In the genomic region with DNA sequence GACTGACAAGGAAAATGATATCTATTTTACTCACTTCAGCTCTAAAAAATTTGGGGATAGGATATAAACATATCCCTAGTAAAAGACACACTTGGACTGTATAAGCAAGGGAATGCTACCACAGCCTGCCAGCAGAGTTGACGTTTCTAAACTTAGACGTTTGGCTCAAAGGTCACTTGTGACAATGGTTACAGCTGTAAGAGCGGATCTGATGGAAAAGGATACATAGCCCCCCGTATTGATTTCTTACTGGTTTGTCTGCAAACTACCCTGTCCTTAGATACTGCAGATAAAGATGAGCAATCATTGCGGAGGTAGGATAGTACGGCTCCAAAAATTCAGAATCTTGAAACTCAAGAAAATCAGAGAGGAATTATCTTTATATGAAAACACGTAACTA, we compare ENCODE assay signal across 1 cellular context.
TF ChIP-seq lines count a peak whose summit lies in the region.

No MANE protein-coding gene starts in this region.

TF ChIP-seq in HepG2, 621 proteins besides CTCF, POLR2A, EP300 and RAD21 (continued from another document and continues in another):
- TF ChIP-seq, protein P1, sequence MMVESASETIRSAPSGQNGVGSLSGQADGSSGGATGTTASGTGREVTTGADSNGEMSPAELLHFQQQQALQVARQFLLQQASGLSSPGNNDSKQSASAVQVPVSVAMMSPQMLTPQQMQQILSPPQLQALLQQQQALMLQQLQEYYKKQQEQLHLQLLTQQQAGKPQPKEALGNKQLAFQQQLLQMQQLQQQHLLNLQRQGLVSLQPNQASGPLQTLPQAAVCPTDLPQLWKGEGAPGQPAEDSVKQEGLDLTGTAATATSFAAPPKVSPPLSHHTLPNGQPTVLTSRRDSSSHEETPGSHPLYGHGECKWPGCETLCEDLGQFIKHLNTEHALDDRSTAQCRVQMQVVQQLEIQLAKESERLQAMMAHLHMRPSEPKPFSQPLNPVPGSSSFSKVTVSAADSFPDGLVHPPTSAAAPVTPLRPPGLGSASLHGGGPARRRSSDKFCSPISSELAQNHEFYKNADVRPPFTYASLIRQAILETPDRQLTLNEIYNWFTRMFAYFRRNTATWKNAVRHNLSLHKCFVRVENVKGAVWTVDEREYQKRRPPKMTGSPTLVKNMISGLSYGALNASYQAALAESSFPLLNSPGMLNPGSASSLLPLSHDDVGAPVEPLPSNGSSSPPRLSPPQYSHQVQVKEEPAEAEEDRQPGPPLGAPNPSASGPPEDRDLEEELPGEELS (CRISPR knock-in tag; IDR thresholded peaks at IDR 0.05), result peak; percentile 39; the same call in 1 of the 2 replicates
- TF ChIP-seq, protein P2, sequence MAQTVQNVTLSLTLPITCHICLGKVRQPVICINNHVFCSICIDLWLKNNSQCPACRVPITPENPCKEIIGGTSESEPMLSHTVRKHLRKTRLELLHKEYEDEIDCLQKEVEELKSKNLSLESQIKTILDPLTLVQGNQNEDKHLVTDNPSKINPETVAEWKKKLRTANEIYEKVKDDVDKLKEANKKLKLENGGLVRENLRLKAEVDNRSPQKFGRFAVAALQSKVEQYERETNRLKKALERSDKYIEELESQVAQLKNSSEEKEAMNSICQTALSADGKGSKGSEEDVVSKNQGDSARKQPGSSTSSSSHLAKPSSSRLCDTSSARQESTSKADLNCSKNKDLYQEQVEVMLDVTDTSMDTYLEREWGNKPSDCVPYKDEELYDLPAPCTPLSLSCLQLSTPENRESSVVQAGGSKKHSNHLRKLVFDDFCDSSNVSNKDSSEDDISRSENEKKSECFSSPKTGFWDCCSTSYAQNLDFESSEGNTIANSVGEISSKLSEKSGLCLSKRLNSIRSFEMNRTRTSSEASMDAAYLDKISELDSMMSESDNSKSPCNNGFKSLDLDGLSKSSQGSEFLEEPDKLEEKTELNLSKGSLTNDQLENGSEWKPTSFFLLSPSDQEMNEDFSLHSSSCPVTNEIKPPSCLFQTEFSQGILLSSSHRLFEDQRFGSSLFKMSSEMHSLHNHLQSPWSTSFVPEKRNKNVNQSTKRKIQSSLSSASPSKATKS (CRISPR knock-in tag; IDR thresholded peaks at IDR 0.05), result no peak
- TF ChIP-seq, protein P3, sequence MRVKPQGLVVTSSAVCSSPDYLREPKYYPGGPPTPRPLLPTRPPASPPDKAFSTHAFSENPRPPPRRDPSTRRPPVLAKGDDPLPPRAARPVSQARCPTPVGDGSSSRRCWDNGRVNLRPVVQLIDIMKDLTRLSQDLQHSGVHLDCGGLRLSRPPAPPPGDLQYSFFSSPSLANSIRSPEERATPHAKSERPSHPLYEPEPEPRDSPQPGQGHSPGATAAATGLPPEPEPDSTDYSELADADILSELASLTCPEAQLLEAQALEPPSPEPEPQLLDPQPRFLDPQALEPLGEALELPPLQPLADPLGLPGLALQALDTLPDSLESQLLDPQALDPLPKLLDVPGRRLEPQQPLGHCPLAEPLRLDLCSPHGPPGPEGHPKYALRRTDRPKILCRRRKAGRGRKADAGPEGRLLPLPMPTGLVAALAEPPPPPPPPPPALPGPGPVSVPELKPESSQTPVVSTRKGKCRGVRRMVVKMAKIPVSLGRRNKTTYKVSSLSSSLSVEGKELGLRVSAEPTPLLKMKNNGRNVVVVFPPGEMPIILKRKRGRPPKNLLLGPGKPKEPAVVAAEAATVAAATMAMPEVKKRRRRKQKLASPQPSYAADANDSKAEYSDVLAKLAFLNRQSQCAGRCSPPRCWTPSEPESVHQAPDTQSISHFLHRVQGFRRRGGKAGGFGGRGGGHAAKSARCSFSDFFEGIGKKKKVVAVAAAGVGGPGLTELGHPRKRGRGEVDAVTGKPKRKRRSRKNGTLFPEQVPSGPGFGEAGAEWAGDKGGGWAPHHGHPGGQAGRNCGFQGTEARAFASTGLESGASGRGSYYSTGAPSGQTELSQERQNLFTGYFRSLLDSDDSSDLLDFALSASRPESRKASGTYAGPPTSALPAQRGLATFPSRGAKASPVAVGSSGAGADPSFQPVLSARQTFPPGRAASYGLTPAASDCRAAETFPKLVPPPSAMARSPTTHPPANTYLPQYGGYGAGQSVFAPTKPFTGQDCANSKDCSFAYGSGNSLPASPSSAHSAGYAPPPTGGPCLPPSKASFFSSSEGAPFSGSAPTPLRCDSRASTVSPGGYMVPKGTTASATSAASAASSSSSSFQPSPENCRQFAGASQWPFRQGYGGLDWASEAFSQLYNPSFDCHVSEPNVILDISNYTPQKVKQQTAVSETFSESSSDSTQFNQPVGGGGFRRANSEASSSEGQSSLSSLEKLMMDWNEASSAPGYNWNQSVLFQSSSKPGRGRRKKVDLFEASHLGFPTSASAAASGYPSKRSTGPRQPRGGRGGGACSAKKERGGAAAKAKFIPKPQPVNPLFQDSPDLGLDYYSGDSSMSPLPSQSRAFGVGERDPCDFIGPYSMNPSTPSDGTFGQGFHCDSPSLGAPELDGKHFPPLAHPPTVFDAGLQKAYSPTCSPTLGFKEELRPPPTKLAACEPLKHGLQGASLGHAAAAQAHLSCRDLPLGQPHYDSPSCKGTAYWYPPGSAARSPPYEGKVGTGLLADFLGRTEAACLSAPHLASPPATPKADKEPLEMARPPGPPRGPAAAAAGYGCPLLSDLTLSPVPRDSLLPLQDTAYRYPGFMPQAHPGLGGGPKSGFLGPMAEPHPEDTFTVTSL (CRISPR knock-in tag; IDR thresholded peaks at IDR 0.05; ENCODE audit: borderline replicate concordance), result peak; percentile 87
- TF ChIP-seq PAF1 (CRISPR knock-in tag; IDR thresholded peaks at IDR 0.05) (no peak), BCL6 (CRISPR knock-in tag; IDR thresholded peaks at IDR 0.05) (peak; percentile 69), SAP130 (CRISPR knock-in tag; IDR thresholded peaks at IDR 0.05; ENCODE audit: low read depth) (peak; percentile 78), CEBPG (CRISPR knock-in tag; IDR thresholded peaks at IDR 0.05) (no peak), ZNF607 (CRISPR knock-in tag; IDR thresholded peaks at IDR 0.05; ENCODE audit: borderline replicate concordance) (no peak), ASH2L (IDR thresholded peaks at IDR 0.05; ENCODE audit: insufficient read length, low read depth, low read length) (peak; percentile 65), ZNF772 (CRISPR knock-in tag; IDR thresholded peaks at IDR 0.05) (0 out of 2 replicates have a peak, but pooled peaks have one; percentile 52), ZNF441 (CRISPR knock-in tag; IDR thresholded peaks at IDR 0.05; ENCODE audit: borderline replicate concordance) (peak; percentile 60; the same call in 1 of the 2 replicates), CREB1 (IDR thresholded peaks at IDR 0.05) (no peak), CREB1 (CRISPR knock-in tag; IDR thresholded peaks at IDR 0.05) (peak; percentile 75), TCF7 (IDR thresholded peaks at IDR 0.05; ENCODE audit: low read depth) (peak; percentile 22; the same call in 1 of the 2 replicates), SOX6 (IDR thresholded peaks at IDR 0.05) (no peak), SOX6 (CRISPR knock-in tag; IDR thresholded peaks at IDR 0.05) (peak; percentile 99), HDAC2 (CRISPR knock-in tag; IDR thresholded peaks at IDR 0.05) (peak; percentile 57; the same call in 1 of the 2 replicates), SALL2 (CRISPR knock-in tag; IDR thresholded peaks at IDR 0.05) (no peak), HOXD1 (CRISPR knock-in tag; IDR thresholded peaks at IDR 0.05) (no peak), TBX2 (CRISPR knock-in tag; IDR thresholded peaks at IDR 0.05; ENCODE audit: borderline replicate concordance) (peak; percentile 26; the same call in 1 of the 2 replicates), ZNF614 (CRISPR knock-in tag; IDR thresholded peaks at IDR 0.05; ENCODE audit: borderline replicate concordance) (peak; percentile 48; the same call in 1 of the 2 replicates), JARID2 (CRISPR knock-in tag; IDR thresholded peaks at IDR 0.05; ENCODE audit: insufficient replicate concordance) (no peak), ZNF329 (CRISPR knock-in tag; IDR thresholded peaks at IDR 0.05; ENCODE audit: low read depth) (no peak), FOSL2 (CRISPR knock-in tag; IDR thresholded peaks at IDR 0.05) (peak; percentile 35; the same call in 1 of the 2 replicates), RARA (CRISPR knock-in tag; IDR thresholded peaks at IDR 0.05) (peak; percentile 67; the same call in 1 of the 2 replicates), ZBTB7A (CRISPR knock-in tag; IDR thresholded peaks at IDR 0.05) (peak; percentile 92), KAT8 (CRISPR knock-in tag; IDR thresholded peaks at IDR 0.05) (peak; percentile 49; the same call in 1 of the 2 replicates), HDAC1 (CRISPR knock-in tag; IDR thresholded peaks at IDR 0.05) (peak; percentile 74), ZNF790 (CRISPR knock-in tag; IDR thresholded peaks at IDR 0.05; ENCODE audit: borderline replicate concordance) (no peak), RXRA (CRISPR knock-in tag; IDR thresholded peaks at IDR 0.05) (no peak)
- TF ChIP-seq, protein P4, sequence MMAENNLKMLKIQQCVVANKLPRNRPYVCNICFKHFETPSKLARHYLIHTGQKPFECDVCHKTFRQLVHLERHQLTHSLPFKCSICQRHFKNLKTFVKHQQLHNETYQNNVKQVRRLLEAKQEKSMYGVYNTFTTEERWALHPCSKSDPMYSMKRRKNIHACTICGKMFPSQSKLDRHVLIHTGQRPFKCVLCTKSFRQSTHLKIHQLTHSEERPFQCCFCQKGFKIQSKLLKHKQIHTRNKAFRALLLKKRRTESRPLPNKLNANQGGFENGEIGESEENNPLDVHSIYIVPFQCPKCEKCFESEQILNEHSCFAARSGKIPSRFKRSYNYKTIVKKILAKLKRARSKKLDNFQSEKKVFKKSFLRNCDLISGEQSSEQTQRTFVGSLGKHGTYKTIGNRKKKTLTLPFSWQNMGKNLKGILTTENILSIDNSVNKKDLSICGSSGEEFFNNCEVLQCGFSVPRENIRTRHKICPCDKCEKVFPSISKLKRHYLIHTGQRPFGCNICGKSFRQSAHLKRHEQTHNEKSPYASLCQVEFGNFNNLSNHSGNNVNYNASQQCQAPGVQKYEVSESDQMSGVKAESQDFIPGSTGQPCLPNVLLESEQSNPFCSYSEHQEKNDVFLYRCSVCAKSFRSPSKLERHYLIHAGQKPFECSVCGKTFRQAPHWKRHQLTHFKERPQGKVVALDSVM (CRISPR knock-in tag; IDR thresholded peaks at IDR 0.05), result no peak
- TF ChIP-seq, protein P5, sequence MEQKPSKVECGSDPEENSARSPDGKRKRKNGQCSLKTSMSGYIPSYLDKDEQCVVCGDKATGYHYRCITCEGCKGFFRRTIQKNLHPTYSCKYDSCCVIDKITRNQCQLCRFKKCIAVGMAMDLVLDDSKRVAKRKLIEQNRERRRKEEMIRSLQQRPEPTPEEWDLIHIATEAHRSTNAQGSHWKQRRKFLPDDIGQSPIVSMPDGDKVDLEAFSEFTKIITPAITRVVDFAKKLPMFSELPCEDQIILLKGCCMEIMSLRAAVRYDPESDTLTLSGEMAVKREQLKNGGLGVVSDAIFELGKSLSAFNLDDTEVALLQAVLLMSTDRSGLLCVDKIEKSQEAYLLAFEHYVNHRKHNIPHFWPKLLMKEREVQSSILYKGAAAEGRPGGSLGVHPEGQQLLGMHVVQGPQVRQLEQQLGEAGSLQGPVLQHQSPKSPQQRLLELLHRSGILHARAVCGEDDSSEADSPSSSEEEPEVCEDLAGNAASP (CRISPR knock-in tag; IDR thresholded peaks at IDR 0.05; ENCODE audit: borderline replicate concordance), result peak; percentile 40; the same call in 1 of the 2 replicates
- TF ChIP-seq, protein P6, sequence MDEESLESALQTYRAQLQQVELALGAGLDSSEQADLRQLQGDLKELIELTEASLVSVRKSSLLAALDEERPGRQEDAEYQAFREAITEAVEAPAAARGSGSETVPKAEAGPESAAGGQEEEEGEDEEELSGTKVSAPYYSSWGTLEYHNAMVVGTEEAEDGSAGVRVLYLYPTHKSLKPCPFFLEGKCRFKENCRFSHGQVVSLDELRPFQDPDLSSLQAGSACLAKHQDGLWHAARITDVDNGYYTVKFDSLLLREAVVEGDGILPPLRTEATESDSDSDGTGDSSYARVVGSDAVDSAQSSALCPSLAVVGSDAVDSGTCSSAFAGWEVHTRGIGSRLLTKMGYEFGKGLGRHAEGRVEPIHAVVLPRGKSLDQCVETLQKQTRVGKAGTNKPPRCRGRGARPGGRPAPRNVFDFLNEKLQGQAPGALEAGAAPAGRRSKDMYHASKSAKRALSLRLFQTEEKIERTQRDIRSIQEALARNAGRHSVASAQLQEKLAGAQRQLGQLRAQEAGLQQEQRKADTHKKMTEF (CRISPR knock-in tag; IDR thresholded peaks at IDR 0.05), result peak; percentile 62; the same call in 1 of the 2 replicates
- TF ChIP-seq, protein P7, sequence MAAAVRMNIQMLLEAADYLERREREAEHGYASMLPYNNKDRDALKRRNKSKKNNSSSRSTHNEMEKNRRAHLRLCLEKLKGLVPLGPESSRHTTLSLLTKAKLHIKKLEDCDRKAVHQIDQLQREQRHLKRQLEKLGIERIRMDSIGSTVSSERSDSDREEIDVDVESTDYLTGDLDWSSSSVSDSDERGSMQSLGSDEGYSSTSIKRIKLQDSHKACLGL (CRISPR knock-in tag; IDR thresholded peaks at IDR 0.05), result no peak
- TF ChIP-seq, protein P8, sequence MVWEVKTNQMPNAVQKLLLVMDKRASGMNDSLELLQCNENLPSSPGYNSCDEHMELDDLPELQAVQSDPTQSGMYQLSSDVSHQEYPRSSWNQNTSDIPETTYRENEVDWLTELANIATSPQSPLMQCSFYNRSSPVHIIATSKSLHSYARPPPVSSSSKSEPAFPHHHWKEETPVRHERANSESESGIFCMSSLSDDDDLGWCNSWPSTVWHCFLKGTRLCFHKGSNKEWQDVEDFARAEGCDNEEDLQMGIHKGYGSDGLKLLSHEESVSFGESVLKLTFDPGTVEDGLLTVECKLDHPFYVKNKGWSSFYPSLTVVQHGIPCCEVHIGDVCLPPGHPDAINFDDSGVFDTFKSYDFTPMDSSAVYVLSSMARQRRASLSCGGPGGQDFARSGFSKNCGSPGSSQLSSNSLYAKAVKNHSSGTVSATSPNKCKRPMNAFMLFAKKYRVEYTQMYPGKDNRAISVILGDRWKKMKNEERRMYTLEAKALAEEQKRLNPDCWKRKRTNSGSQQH (CRISPR knock-in tag; IDR thresholded peaks at IDR 0.05; ENCODE audit: low read depth), result no peak
- TF ChIP-seq, protein P9, sequence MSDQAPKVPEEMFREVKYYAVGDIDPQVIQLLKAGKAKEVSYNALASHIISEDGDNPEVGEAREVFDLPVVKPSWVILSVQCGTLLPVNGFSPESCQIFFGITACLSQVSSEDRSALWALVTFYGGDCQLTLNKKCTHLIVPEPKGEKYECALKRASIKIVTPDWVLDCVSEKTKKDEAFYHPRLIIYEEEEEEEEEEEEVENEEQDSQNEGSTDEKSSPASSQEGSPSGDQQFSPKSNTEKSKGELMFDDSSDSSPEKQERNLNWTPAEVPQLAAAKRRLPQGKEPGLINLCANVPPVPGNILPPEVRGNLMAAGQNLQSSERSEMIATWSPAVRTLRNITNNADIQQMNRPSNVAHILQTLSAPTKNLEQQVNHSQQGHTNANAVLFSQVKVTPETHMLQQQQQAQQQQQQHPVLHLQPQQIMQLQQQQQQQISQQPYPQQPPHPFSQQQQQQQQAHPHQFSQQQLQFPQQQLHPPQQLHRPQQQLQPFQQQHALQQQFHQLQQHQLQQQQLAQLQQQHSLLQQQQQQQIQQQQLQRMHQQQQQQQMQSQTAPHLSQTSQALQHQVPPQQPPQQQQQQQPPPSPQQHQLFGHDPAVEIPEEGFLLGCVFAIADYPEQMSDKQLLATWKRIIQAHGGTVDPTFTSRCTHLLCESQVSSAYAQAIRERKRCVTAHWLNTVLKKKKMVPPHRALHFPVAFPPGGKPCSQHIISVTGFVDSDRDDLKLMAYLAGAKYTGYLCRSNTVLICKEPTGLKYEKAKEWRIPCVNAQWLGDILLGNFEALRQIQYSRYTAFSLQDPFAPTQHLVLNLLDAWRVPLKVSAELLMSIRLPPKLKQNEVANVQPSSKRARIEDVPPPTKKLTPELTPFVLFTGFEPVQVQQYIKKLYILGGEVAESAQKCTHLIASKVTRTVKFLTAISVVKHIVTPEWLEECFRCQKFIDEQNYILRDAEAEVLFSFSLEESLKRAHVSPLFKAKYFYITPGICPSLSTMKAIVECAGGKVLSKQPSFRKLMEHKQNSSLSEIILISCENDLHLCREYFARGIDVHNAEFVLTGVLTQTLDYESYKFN (CRISPR knock-in tag; conservative IDR thresholded peaks at IDR 0.05), result peak; percentile 86
